12 cellular contexts compared by ENCODE assay signal in genomic region chr5:43772601-43773031, GRCh38.
DNase-seq lines count a peak whose midpoint lies in the region; ATAC-seq and TF ChIP-seq lines count a peak whose summit lies in the region.
"Had no signal": no experiment of that assay in that cellular context is flagged by ENCODE, and none has a peak within 500 bp of the region (broad histone marks: within the 10 kb centered on the region; RNA-seq: fewer than 3 reads in every experiment).

No MANE protein-coding gene starts in this region.

- 27 to 43% (median 39%) methylated on average over 3 of the region's 3 CpGs for WGBS in adrenal gland, 4 donors

- H3K36me3 ChIP-seq in HEK293 (ENCODE audit: control insufficient read depth in 2 of 2, insufficient read depth in 1 of 2, low read length in 2 of 2) = no peaks in the 10 kb centered on the region
- no peaks in the 10 kb centered on the region for H3K36me3 ChIP-seq in adrenal gland (replicated peaks in 1 of 2)
- H3K36me3 ChIP-seq in Peyer's patch = no peaks in the 10 kb centered on the region
- H3K36me3 ChIP-seq: WERI-Rb-1 had no signal

- TF ChIP-seq POLR2A in adrenal gland (IDR thresholded peaks at IDR 0.05) (no peak), Peyer's patch (IDR thresholded peaks at IDR 0.05) (no peak)

- ATAC-seq in left lobe of liver = no peak
- ATAC-seq: left colon had no signal

- H3K9me3 ChIP-seq in HEK293 (ENCODE audit: control insufficient read depth, insufficient read depth, low read depth, low read length) = no peaks in the 10 kb centered on the region
- H3K9me3 ChIP-seq in adrenal gland (replicated peaks in 1 of 3) = no peaks in the 10 kb centered on the region
- no peaks in the 10 kb centered on the region for H3K9me3 ChIP-seq in Peyer's patch

- H3K4me1 ChIP-seq in HEK293 (ENCODE audit: control insufficient read depth, insufficient read depth, low read length) (no peaks in the 10 kb centered on the region), adrenal gland (replicated peaks in 1 of 2) (no peaks in the 10 kb centered on the region), Peyer's patch (no peaks in the 10 kb centered on the region)

- H3K27me3 ChIP-seq in adrenal gland (no peaks in the 10 kb centered on the region), Peyer's patch (no peaks in the 10 kb centered on the region)

- H3K4me3 ChIP-seq in HEK293 (ENCODE audit: low read depth, low read length) = no peak overlapping the region
- no peak overlapping the region for H3K4me3 ChIP-seq in fibroblast of pulmonary artery (replicated peaks; ENCODE audit: low read depth, low read length)
- no peak overlapping the region for H3K4me3 ChIP-seq in adrenal gland
- H3K4me3 ChIP-seq in Peyer's patch = no peak overlapping the region

- POLR2A ChIA-PET in HEK293 (lab: Yijun Ruan, JAX) (no interaction called here), RWPE1 (lab: Yijun Ruan, JAX; ENCODE audit: low non-redundant PET) (no interaction called here)

- intact Hi-C loops in adrenal gland (cut with DNase I) = no loop called here

- DNase-seq in AG09319 (ENCODE audit: extremely low read depth, low read depth) (peak; percentile 19), RWPE1 (ENCODE audit: low spot score) (peak; percentile 48), fibroblast of pulmonary artery (ENCODE audit: low read depth) (peak; percentile 92), adrenal gland (no peak), NCI-H2107 treated with DMSO at 0.1 percent for 48 hours (lab: John Stamatoyannopoulos, UW; ENCODE audit: unreplicated experiment) (no peak), left lobe of liver (ENCODE audit: low spot score) (no peak), Peyer's patch (no peak)
- DNase-seq: left colon; NCI-H1436 treated with DMSO at 0.1 percent for 48 hours; stimulated activated CD4-positive, alpha-beta T cell treated with anti-CD3 and anti-CD28 coated beads, Interleukin-2, amount 100 ng/mL, for 48 hours; WERI-Rb-1 had no signal

- CTCF ChIA-PET in HEK293 (lab: Yijun Ruan, JAX) (interaction anchor here (0.7 kb wide), 1 partner anchor 157 kb away, joined by 3 read pairs; no protein-coding TSS in a partner anchor), RWPE1 (lab: Yijun Ruan, JAX) (interaction anchor here (0.7 kb wide), 1 partner anchor 219 kb away, joined by 4 read pairs; no protein-coding TSS in a partner anchor)

- H3K27ac ChIP-seq in HEK293 (ENCODE audit: extremely low read depth, low read depth, low read length) = no peak overlapping the region
- H3K27ac ChIP-seq in RWPE1 = no peak overlapping the region
- H3K27ac ChIP-seq in adrenal gland = peak overlapping the region in 1 of 5 donors; percentile 16
- no peak overlapping the region for H3K27ac ChIP-seq in Peyer's patch
- H3K27ac ChIP-seq: WERI-Rb-1 had no signal

- TF ChIP-seq CTCF in AG09319 (IDR thresholded peaks at IDR 0.05; ENCODE audit: low read depth, low read length) (no peak), HEK293 (tag by site-specific recombination; IDR thresholded peaks at IDR 0.05) (no peak), RWPE1 (conservative IDR thresholded peaks at IDR 0.05; ENCODE audit: low read depth) (no peak), fibroblast of pulmonary artery (IDR thresholded peaks at IDR 0.05; ENCODE audit: low read length, missing control alignments) (no peak), adrenal gland (IDR thresholded peaks at IDR 0.05) (no peak), Peyer's patch (IDR thresholded peaks at IDR 0.05) (no peak)

TF ChIP-seq in HEK293, 187 proteins besides CTCF, POLR2A, EP300 and RAD21:
- TF ChIP-seq, protein P1, sequence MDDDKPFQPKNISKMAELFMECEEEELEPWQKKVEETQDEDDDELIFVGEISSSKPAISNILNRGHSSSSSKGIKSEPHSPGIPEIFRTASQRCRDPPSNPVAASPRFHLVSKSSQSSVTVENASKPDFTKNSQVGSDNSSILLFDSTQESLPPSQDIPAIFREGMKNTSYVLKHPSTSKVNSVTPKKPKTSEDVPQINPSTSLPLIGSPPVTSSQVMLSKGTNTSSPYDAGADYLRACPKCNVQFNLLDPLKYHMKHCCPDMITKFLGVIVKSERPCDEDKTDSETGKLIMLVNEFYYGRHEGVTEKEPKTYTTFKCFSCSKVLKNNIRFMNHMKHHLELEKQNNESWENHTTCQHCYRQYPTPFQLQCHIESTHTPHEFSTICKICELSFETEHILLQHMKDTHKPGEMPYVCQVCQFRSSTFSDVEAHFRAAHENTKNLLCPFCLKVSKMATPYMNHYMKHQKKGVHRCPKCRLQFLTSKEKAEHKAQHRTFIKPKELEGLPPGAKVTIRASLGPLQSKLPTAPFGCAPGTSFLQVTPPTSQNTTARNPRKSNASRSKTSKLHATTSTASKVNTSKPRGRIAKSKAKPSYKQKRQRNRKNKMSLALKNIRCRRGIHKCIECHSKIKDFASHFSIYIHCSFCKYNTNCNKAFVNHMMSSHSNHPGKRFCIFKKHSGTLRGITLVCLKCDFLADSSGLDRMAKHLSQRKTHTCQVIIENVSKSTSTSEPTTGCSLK (tag by site-specific recombination; IDR thresholded peaks at IDR 0.05) = no peak
- peak; percentile 24; the same call in 1 of the 2 replicates for TF ChIP-seq ZNF518A (tag by site-specific recombination; conservative IDR thresholded peaks at IDR 0.05; ENCODE audit: low read depth)

Comparison
In these comparisons a context has a peak if more than half of its experiments do, and no peak if none do; other contexts are left out.
1. DNase-seq: peak in AG09319 (single experiment), RWPE1 (single experiment) and fibroblast of pulmonary artery (single experiment); none in adrenal gland (0 of 7), NCI-H2107 treated with DMSO at 0.1 percent for 48 hours (single experiment), left lobe of liver (single experiment) and Peyer's patch (0 of 3).